20 cellular contexts compared by ENCODE assay signal in genomic region chr13:39835253-39835652, GRCh38.
DNase-seq lines count a peak whose midpoint lies in the region; ATAC-seq, FAIRE-seq and TF ChIP-seq lines count a peak whose summit lies in the region.
"Had no signal": no experiment of that assay in that cellular context is flagged by ENCODE, and none has a peak within 500 bp of the region (broad histone marks: within the 10 kb centered on the region; RNA-seq: fewer than 3 reads in every experiment).

No MANE protein-coding gene starts in this region.

- TF ChIP-seq CTCF in HepG2 (CRISPR knock-in tag; IDR thresholded peaks at IDR 0.05) (no peak), right lobe of liver (IDR thresholded peaks at IDR 0.05) (no peak), WTC11 (IDR thresholded peaks at IDR 0.05) (no peak), gastrocnemius medialis (IDR thresholded peaks at IDR 0.05 in 4 of 5, conservative IDR thresholded peaks at IDR 0.05 in 1 of 5) (no peak)

- H3K36me3 ChIP-seq in HepG2 (replicated peaks in 1 of 2; ENCODE audit: control insufficient read depth in 1 of 2, insufficient read depth in 2 of 2, low read length in 2 of 2) (no peaks in the 10 kb centered on the region), right lobe of liver (no peaks in the 10 kb centered on the region), gastrocnemius medialis (no peaks in the 10 kb centered on the region)
- H3K36me3 ChIP-seq: ovary had no signal

- TF ChIP-seq RAD21 in HepG2 (CRISPR knock-in tag; IDR thresholded peaks at IDR 0.05) = no peak

- CTCF ChIA-PET in HepG2 (lab: Yijun Ruan, JAX; ENCODE audit: low intra/inter-chr PET ratio, low total read pairs) = no interaction called here
- CTCF ChIA-PET in WTC11 (lab: Charles Lee) = no interaction called here

- H3K9me3 Mint-ChIP-seq in WTC11 = no peaks in the 10 kb centered on the region
- H3K9me3 Mint-ChIP-seq: activated naive CD8-positive, alpha-beta T cell treated with anti-CD3 and anti-CD28 coated beads, Interleukin-2, amount 50 U/mL, for 24 hours; CD8-positive, alpha-beta memory T cell had no signal

- POLR2A ChIA-PET in HepG2 (lab: Yijun Ruan, JAX) = no interaction called here
- POLR2A ChIA-PET in WTC11 (lab: Charles Lee) = no interaction called here

- no peaks in the 10 kb centered on the region for H3K4me1 ChIP-seq in HepG2 (ENCODE audit: insufficient read depth, low read length)
- no peaks in the 10 kb centered on the region for H3K4me1 ChIP-seq in right lobe of liver
- H3K4me1 ChIP-seq in gastrocnemius medialis = no peaks in the 10 kb centered on the region

- in situ Hi-C loops in HepG2 (cut with HindIII; ENCODE audit: extremely low pct_ligation_motif_present, low pct_unique_long_range_greater_than_20kb) = no loop called here
- in situ Hi-C loops in gastrocnemius medialis (cut with MboI; ENCODE audit: low sequenced_read_pairs in 4 of 4) = no loop called here

- 8% methylated on average over 7 of the region's 7 CpGs for WGBS in HepG2 (ENCODE audit: low lambda C conversion rate)
- 66% methylated on average over 6 of the region's 7 CpGs for WGBS in right lobe of liver (ENCODE audit: insufficient coverage, low coverage, low lambda C conversion rate, missing lambda C conversion rate)

- no peak overlapping the region; the same call in 1 of the 2 replicates for H3K4me2 ChIP-seq in HepG2 (ENCODE audit: low read depth, low read length)

- FAIRE-seq in HepG2 (lab: Jason Lieb, UNC) = no peak
- FAIRE-seq: GM12878, small intestine had no signal

- no peaks in the 10 kb centered on the region for H3K79me2 ChIP-seq in HepG2 (ENCODE audit: insufficient read depth, low read length)

- H3K27me3 ChIP-seq in HepG2 (ENCODE audit: control insufficient read depth in 1 of 2, insufficient read depth in 2 of 2, low read length in 2 of 2) (peaks cover 0 to 4% of the 10 kb centered on the region in 2 experiments; a peak in 1 of 5 replicates), right lobe of liver (no peaks in the 10 kb centered on the region), gastrocnemius medialis (no peaks in the 10 kb centered on the region)
- H3K27me3 ChIP-seq: ovary had no signal

- TF ChIP-seq POLR2A in HepG2 (IDR thresholded peaks at IDR 0.05; ENCODE audit: insufficient read depth in 1 of 2, low read depth in 2 of 2, low read length in 2 of 2) (no peak), right lobe of liver (IDR thresholded peaks at IDR 0.05) (no peak), gastrocnemius medialis (IDR thresholded peaks at IDR 0.05) (no peak)

- H3K4me1 Mint-ChIP-seq in WTC11 = peaks cover 19% of the 10 kb centered on the region
- H3K4me1 Mint-ChIP-seq: activated naive CD8-positive, alpha-beta T cell treated with anti-CD3 and anti-CD28 coated beads, Interleukin-2, amount 50 U/mL, for 24 hours; CD8-positive, alpha-beta memory T cell had no signal

- H4K20me1 ChIP-seq in HepG2 (ENCODE audit: insufficient read depth, low read length) = no peaks in the 10 kb centered on the region

- TF ChIP-seq EP300 in HepG2 (IDR thresholded peaks at IDR 0.05; ENCODE audit: low read depth in 2 of 2, low read length in 2 of 2) (no peak), HepG2 (CRISPR knock-in tag; IDR thresholded peaks at IDR 0.05; ENCODE audit: borderline replicate concordance) (no peak)

- H2AFZ ChIP-seq in HepG2 (ENCODE audit: low read length) = no peak overlapping the region

- DNase-seq in HepG2 (ENCODE audit: low spot score) (no peak), right lobe of liver (no peak), WTC11 (ENCODE audit: low spot score) (no peak), left kidney (ENCODE audit: low read depth, low spot score) (peak; percentile 20), putamen (ENCODE audit: low spot score) (no peak), NCI-H526 treated with DMSO at 0.1 percent for 48 hours (lab: John Stamatoyannopoulos, UW) (no peak), gastrocnemius medialis (no peak)
- DNase-seq: activated CD8-positive, alpha-beta T cell treated with anti-CD3 and anti-CD28 coated beads, Interleukin-2, amount 10 ng/mL, durations not matched to agents 7 days and 5 days; activated naive CD8-positive, alpha-beta T cell treated with anti-CD3 and anti-CD28 coated beads, Interleukin-2, amount 50 U/mL, for 24 hours; CD8-positive, alpha-beta memory T cell; GOT3; NCI-H524; ovary; RPMI8226; small intestine; stimulated activated naive CD4-positive, alpha-beta T cell treated with Interleukin-2 at 50 U/mL for 16 hours had no signal

- ATAC-seq in HepG2 = peak; percentile 45; the same call in 1 of the 3 replicates
- ATAC-seq in right lobe of liver = no peak
- ATAC-seq in WTC11 = peak; percentile 53; the same call in 1 of the 2 replicates
- ATAC-seq in GM21786 (IDR thresholded peaks at IDR 0.05; ENCODE audit: unreplicated experiment) = no peak
- no peak for ATAC-seq in gastrocnemius medialis
- ATAC-seq: activated CD8-positive, alpha-beta T cell treated with anti-CD3 and anti-CD28 coated beads, Interleukin-2, amount 10 ng/mL, durations not matched to agents 7 days and 5 days; activated naive CD8-positive, alpha-beta T cell treated with anti-CD3 and anti-CD28 coated beads, Interleukin-2, amount 50 U/mL, for 24 hours had no signal

- BruUV-seq in HepG2 (replicated peaks; lab: Mats Ljungman, UMichigan) = no TSS peak

- no peak overlapping the region for H3K27ac ChIP-seq in HepG2 (ENCODE audit: extremely low read length, insufficient read depth, low read length)
- no peak overlapping the region for H3K27ac ChIP-seq in right lobe of liver
- H3K27ac ChIP-seq in gastrocnemius medialis = no peak overlapping the region
- H3K27ac ChIP-seq: ovary, VCaP had no signal

- no peaks in the 10 kb centered on the region for H3K36me3 Mint-ChIP-seq in WTC11
- H3K36me3 Mint-ChIP-seq: CD8-positive, alpha-beta memory T cell had no signal

- no peaks in the 10 kb centered on the region for H3K27me3 Mint-ChIP-seq in WTC11 (ENCODE audit: low read depth)

- no peak overlapping the region for H3K4me3 ChIP-seq in HepG2 (replicated peaks in 1 of 3; ENCODE audit: insufficient read depth in 1 of 3, low read depth in 2 of 3, low read length in 3 of 3)
- no peak overlapping the region for H3K4me3 ChIP-seq in right lobe of liver
- H3K4me3 ChIP-seq in gastrocnemius medialis = no peak overlapping the region
- H3K4me3 ChIP-seq: GM12878, ovary had no signal

- no peaks in the 10 kb centered on the region for H3K9me3 ChIP-seq in HepG2 (ENCODE audit: low read length)
- H3K9me3 ChIP-seq in right lobe of liver = no peaks in the 10 kb centered on the region
- no peaks in the 10 kb centered on the region for H3K9me3 ChIP-seq in gastrocnemius medialis
- H3K9me3 ChIP-seq: ovary had no signal

- H3K27ac Mint-ChIP-seq in WTC11 = no peak overlapping the region
- H3K27ac Mint-ChIP-seq: activated CD8-positive, alpha-beta T cell treated with anti-CD3 and anti-CD28 coated beads, Interleukin-2, amount 10 ng/mL, durations not matched to agents 7 days and 5 days; activated naive CD8-positive, alpha-beta T cell treated with anti-CD3 and anti-CD28 coated beads, Interleukin-2, amount 50 U/mL, for 24 hours; activated T-helper 1 cell treated with anti-CD3 and anti-CD28 coated beads, Interleukin-12 subunit alpha, Interleukin-12 subunit beta, Interleukin-2, Interleukin-4 antibody, amounts not matched to agents 30 ng/mL and 10 ng/mL and 1 ng/mL, durations not matched to agents 14 hours and 24 hours and 36 hours; CD8-positive, alpha-beta memory T cell had no signal

- no peak overlapping the region for H3K9ac ChIP-seq in HepG2 (ENCODE audit: insufficient read depth, low read depth, low read length)

- no peak overlapping the region for H3K4me3 Mint-ChIP-seq in WTC11
- H3K4me3 Mint-ChIP-seq: activated CD8-positive, alpha-beta T cell treated with anti-CD3 and anti-CD28 coated beads, Interleukin-2, amount 10 ng/mL, durations not matched to agents 7 days and 5 days; activated naive CD8-positive, alpha-beta T cell treated with anti-CD3 and anti-CD28 coated beads, Interleukin-2, amount 50 U/mL, for 24 hours; activated T-helper 1 cell treated with anti-CD3 and anti-CD28 coated beads, Interleukin-12 subunit alpha, Interleukin-12 subunit beta, Interleukin-2, Interleukin-4 antibody, amounts not matched to agents 30 ng/mL and 10 ng/mL and 1 ng/mL, durations not matched to agents 14 hours and 24 hours and 36 hours; CD8-positive, alpha-beta memory T cell had no signal

- intact Hi-C loops in HepG2 (cut with micrococcal nuclease; ENCODE audit: unreplicated experiment) = no loop called here
- intact Hi-C loops in right lobe of liver (cut with DNase I) = no loop called here
- intact Hi-C loops in gastrocnemius medialis (cut with DNase I; ENCODE audit: low total_unique reads) = no loop called here

TF ChIP-seq in HepG2, 621 proteins besides CTCF, POLR2A, EP300 and RAD21 (continues in another document):
- TF ChIP-seq KDM4B (CRISPR knock-in tag; IDR thresholded peaks at IDR 0.05) = no peak
- no peak for TF ChIP-seq JARID2 (CRISPR knock-in tag; IDR thresholded peaks at IDR 0.05; ENCODE audit: insufficient replicate concordance)

TF ChIP-seq in WTC11, 78 proteins besides CTCF, POLR2A, EP300 and RAD21 (continues in another document):
- TF ChIP-seq NR1H2 (CRISPR knock-in tag; IDR thresholded peaks at IDR 0.05) (no peak), ARID4B (CRISPR knock-in tag; IDR thresholded peaks at IDR 0.05; ENCODE audit: borderline replicate concordance) (no peak)

Comparison
In these comparisons a context has a peak if more than half of its experiments do, and no peak if none do; other contexts are left out.
1. ATAC-seq: peak in HepG2 (single experiment) and WTC11 (single experiment); none in right lobe of liver (0 of 4), GM21786 (single experiment) and gastrocnemius medialis (0 of 2).